Comparison of ENCODE assay signal across 1 cellular context in the genomic region with DNA sequence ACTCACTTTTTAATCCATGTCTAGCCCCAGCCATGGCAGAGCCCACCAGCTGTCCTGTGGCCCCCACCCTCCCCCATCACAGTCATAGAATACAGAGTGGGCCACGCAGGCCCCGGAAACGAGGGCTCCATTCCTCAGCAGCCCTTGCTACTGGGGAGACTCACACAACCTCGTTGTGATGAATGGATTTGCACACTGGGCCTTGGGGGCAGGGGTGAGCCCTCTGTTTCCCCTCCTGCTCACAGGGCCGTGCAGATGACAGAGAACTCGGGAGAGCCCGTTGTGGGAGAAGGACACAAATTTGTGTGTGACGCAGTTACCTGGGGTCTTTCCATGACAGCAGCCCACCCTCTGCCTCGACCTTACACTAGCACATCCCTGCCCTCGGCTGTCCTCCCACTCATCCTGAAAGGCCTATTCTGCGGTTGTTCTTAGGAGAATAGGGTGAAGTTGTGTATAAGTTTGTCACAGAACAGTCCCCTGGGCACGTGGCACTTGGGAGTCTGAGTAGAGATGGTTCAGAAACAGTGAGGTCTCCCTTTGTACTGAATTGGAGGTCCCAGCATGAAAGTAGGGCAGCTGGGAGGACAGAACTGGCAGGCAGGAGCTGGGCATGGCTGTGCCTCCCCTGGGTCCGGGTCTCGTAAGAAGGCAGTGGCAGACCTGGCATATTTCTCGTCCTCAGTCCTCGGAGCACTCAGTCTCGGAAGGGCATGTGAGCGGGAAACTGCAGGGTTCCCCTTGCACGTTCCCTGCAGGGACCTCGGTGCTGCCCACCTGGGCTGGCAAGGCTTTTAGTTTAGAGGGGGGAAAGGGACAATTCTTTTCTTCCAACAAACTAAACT.
A peak's percentile ranks its signal among the peaks of the same experiment; 100 is the strongest.
TF ChIP-seq lines count a peak whose summit lies in the region.

No MANE protein-coding gene starts in this region.

TF ChIP-seq in HepG2, 621 proteins besides CTCF, POLR2A, EP300 and RAD21:
- TF ChIP-seq, protein P1, sequence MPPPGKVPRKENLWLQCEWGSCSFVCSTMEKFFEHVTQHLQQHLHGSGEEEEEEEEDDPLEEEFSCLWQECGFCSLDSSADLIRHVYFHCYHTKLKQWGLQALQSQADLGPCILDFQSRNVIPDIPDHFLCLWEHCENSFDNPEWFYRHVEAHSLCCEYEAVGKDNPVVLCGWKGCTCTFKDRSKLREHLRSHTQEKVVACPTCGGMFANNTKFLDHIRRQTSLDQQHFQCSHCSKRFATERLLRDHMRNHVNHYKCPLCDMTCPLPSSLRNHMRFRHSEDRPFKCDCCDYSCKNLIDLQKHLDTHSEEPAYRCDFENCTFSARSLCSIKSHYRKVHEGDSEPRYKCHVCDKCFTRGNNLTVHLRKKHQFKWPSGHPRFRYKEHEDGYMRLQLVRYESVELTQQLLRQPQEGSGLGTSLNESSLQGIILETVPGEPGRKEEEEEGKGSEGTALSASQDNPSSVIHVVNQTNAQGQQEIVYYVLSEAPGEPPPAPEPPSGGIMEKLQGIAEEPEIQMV (CRISPR knock-in tag; IDR thresholded peaks at IDR 0.05; ENCODE audit: low read depth): no peak
- TF ChIP-seq ZNF501 (CRISPR knock-in tag; IDR thresholded peaks at IDR 0.05) (0 out of 2 replicates have a peak, but pooled peaks have one; percentile 21), SETDB1 (CRISPR knock-in tag; IDR thresholded peaks at IDR 0.05; ENCODE audit: borderline replicate concordance) (no peak), SAP130 (CRISPR knock-in tag; IDR thresholded peaks at IDR 0.05; ENCODE audit: low read depth) (no peak), ZBTB46 (CRISPR knock-in tag; IDR thresholded peaks at IDR 0.05; ENCODE audit: borderline replicate concordance) (no peak), ATF7 (IDR thresholded peaks at IDR 0.05) (no peak), ATF7 (CRISPR knock-in tag; IDR thresholded peaks at IDR 0.05) (no peak), ZFP62 (CRISPR knock-in tag; IDR thresholded peaks at IDR 0.05) (no peak), AGO2 (optimal IDR thresholded peaks at IDR 0.05; ENCODE audit: low read depth, low read length) (peak; percentile 78), MLLT10 (CRISPR knock-in tag; IDR thresholded peaks at IDR 0.05) (no peak), HOXA3 (CRISPR knock-in tag; IDR thresholded peaks at IDR 0.05) (peak; percentile 2; the same call in 1 of the 2 replicates), SRF (IDR thresholded peaks at IDR 0.05; ENCODE audit: low read depth, low read length) (no peak), NCOA5 (CRISPR knock-in tag; IDR thresholded peaks at IDR 0.05) (0 out of 2 replicates have a peak, but pooled peaks have one; percentile 60), ZNF263 (CRISPR knock-in tag; IDR thresholded peaks at IDR 0.05) (0 out of 2 replicates have a peak, but pooled peaks have one; percentile 12), ZNF225 (CRISPR knock-in tag; IDR thresholded peaks at IDR 0.05) (0 out of 2 replicates have a peak, but pooled peaks have one; percentile 20), MED1 (CRISPR knock-in tag; IDR thresholded peaks at IDR 0.05) (0 out of 2 replicates have a peak, but pooled peaks have one; percentile 11), POLR2AphosphoS5 (IDR thresholded peaks at IDR 0.05; ENCODE audit: low read depth, low read length) (peak; percentile 11; the same call in 1 of the 2 replicates), REPIN1 (CRISPR knock-in tag; IDR thresholded peaks at IDR 0.05; ENCODE audit: borderline replicate concordance, low read depth) (0 out of 2 replicates have a peak, but pooled peaks have one; percentile 19), HBP1 (CRISPR knock-in tag; IDR thresholded peaks at IDR 0.05; ENCODE audit: low read depth) (0 out of 2 replicates have a peak, but pooled peaks have one; percentile 5), CEBPG (CRISPR knock-in tag; IDR thresholded peaks at IDR 0.05) (no peak), ZNF605 (CRISPR knock-in tag; IDR thresholded peaks at IDR 0.05) (0 out of 2 replicates have a peak, but pooled peaks have one; percentile 14), THAP9 (CRISPR knock-in tag; IDR thresholded peaks at IDR 0.05; ENCODE audit: borderline replicate concordance) (0 out of 2 replicates have a peak, but pooled peaks have one; percentile 26), KAT2B (IDR thresholded peaks at IDR 0.05; ENCODE audit: borderline replicate concordance, low read depth, low read length) (no peak), RBFOX2 (IDR thresholded peaks at IDR 0.05; ENCODE audit: low read depth, low read length) (peak; percentile 35; the same call in 1 of the 2 replicates), ZNF878 (CRISPR knock-in tag; IDR thresholded peaks at IDR 0.05) (no peak), HNRNPL (IDR thresholded peaks at IDR 0.05; ENCODE audit: low read depth, low read length) (peak; percentile 18; the same call in 1 of the 2 replicates)
- TF ChIP-seq, protein P2, sequence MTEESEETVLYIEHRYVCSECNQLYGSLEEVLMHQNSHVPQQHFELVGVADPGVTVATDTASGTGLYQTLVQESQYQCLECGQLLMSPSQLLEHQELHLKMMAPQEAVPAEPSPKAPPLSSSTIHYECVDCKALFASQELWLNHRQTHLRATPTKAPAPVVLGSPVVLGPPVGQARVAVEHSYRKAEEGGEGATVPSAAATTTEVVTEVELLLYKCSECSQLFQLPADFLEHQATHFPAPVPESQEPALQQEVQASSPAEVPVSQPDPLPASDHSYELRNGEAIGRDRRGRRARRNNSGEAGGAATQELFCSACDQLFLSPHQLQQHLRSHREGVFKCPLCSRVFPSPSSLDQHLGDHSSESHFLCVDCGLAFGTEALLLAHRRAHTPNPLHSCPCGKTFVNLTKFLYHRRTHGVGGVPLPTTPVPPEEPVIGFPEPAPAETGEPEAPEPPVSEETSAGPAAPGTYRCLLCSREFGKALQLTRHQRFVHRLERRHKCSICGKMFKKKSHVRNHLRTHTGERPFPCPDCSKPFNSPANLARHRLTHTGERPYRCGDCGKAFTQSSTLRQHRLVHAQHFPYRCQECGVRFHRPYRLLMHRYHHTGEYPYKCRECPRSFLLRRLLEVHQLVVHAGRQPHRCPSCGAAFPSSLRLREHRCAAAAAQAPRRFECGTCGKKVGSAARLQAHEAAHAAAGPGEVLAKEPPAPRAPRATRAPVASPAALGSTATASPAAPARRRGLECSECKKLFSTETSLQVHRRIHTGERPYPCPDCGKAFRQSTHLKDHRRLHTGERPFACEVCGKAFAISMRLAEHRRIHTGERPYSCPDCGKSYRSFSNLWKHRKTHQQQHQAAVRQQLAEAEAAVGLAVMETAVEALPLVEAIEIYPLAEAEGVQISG (CRISPR knock-in tag; IDR thresholded peaks at IDR 0.05): peak; percentile 11; the same call in 1 of the 2 replicates
- TF ChIP-seq, protein P3, sequence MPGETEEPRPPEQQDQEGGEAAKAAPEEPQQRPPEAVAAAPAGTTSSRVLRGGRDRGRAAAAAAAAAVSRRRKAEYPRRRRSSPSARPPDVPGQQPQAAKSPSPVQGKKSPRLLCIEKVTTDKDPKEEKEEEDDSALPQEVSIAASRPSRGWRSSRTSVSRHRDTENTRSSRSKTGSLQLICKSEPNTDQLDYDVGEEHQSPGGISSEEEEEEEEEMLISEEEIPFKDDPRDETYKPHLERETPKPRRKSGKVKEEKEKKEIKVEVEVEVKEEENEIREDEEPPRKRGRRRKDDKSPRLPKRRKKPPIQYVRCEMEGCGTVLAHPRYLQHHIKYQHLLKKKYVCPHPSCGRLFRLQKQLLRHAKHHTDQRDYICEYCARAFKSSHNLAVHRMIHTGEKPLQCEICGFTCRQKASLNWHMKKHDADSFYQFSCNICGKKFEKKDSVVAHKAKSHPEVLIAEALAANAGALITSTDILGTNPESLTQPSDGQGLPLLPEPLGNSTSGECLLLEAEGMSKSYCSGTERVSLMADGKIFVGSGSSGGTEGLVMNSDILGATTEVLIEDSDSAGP (CRISPR knock-in tag; IDR thresholded peaks at IDR 0.05; ENCODE audit: borderline replicate concordance): 0 out of 2 replicates have a peak, but pooled peaks have one; percentile 40
- TF ChIP-seq, protein P4, sequence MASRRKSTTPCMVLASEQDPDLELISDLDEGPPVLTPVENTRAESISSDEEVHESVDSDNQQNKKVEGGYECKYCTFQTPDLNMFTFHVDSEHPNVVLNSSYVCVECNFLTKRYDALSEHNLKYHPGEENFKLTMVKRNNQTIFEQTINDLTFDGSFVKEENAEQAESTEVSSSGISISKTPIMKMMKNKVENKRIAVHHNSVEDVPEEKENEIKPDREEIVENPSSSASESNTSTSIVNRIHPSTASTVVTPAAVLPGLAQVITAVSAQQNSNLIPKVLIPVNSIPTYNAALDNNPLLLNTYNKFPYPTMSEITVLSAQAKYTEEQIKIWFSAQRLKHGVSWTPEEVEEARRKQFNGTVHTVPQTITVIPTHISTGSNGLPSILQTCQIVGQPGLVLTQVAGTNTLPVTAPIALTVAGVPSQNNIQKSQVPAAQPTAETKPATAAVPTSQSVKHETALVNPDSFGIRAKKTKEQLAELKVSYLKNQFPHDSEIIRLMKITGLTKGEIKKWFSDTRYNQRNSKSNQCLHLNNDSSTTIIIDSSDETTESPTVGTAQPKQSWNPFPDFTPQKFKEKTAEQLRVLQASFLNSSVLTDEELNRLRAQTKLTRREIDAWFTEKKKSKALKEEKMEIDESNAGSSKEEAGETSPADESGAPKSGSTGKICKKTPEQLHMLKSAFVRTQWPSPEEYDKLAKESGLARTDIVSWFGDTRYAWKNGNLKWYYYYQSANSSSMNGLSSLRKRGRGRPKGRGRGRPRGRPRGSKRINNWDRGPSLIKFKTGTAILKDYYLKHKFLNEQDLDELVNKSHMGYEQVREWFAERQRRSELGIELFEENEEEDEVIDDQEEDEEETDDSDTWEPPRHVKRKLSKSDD (CRISPR knock-in tag; IDR thresholded peaks at IDR 0.05; ENCODE audit: low read depth): no peak
